ENCODE assay signal across 1 cellular context in the genomic region with DNA sequence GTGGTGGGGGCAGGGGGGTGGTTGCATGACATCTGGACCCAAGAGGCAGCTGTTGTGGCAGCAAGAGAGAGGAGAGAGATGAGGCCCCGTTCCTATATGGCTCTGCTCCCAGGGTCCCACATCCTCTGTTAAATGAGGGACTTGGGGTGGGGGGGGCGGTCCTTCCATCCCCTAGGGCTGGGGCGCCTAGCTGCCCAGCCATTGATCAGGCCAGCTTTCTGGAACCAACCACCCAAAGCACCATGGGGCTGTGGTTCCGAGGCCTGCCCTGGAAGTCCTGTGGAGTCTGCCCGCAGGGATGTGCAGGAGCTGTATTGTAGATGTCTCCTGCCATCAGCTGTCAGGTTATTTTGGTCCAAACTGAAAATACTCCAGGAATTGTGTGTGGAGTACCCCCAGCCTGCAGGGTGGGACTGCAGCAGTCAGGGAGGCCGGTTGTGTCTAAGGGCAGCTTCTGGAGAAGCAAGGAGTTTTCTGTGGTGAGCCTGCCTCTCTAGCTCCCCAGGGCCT.
TF ChIP-seq lines count a peak whose summit lies in the region.

No MANE protein-coding gene starts in this region.

TF ChIP-seq in HEK293, 187 proteins besides CTCF, POLR2A, EP300 and RAD21 (continued from another document):
- TF ChIP-seq, protein P1, sequence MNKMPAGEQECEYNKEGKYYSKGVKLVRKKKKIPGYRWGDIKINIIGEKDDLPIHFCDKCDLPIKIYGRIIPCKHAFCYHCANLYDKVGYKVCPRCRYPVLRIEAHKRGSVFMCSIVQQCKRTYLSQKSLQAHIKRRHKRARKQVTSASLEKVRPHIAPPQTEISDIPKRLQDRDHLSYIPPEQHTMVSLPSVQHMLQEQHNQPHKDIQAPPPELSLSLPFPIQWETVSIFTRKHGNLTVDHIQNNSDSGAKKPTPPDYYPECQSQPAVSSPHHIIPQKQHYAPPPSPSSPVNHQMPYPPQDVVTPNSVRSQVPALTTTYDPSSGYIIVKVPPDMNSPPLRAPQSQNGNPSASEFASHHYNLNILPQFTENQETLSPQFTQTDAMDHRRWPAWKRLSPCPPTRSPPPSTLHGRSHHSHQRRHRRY (tag by site-specific recombination; IDR thresholded peaks at IDR 0.05): no peak
